Comparison of ENCODE assay signal across 35 cellular contexts in the genomic region with DNA sequence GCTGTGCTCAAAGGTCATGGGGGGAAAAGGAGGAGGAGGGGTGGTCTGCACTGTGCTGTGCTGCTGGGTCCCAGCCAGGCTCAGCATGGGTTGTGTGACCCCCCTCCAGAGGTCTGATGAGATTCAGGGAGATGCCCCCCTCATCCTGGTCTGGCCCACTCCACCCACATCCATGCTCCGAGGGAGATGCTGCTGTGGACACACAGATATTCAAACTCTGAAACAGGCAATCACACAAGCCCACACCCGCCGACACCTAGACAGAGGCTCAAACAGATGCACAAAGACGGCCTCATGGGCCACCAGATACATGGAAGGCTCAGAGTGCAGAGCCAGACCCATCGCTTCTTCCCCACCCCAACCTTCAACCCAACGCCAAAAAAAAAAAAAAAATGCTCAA. TPM values are rescaled to one million over a fixed set of nuclear protein-coding genes. Genes with fewer than 3 reads are reported as not detected.
"Had no signal": no experiment of that assay in that cellular context is flagged by ENCODE, and none has a peak within 500 bp of the region (broad histone marks: within the 10 kb centered on the region; RNA-seq: fewer than 3 reads in every experiment).

No MANE protein-coding gene starts in this region.

- H3K36me3 ChIP-seq: adrenal gland, cardiac muscle cell had no signal

- H3K9me3 ChIP-seq: adrenal gland, body of pancreas had no signal

- H3K36me3 Mint-ChIP-seq: activated CD4-positive, alpha-beta memory T cell treated with anti-CD3 and anti-CD28 coated beads for 36 hours; activated naive CD4-positive, alpha-beta T cell treated with anti-CD3 and anti-CD28 coated beads, Interleukin-2, amount 50 U/mL, for 72 hours; activated naive CD8-positive, alpha-beta T cell treated with anti-CD3 and anti-CD28 coated beads for 36 hours had no signal

- H3K27me3 ChIP-seq: body of pancreas had no signal

- DNase-seq: activated B cell treated with CpG ODN at 0.5 μM for 24 hours; activated CD4-positive, alpha-beta memory T cell treated with anti-CD3 and anti-CD28 coated beads for 36 hours; activated CD4-positive, alpha-beta T cell treated with anti-CD3 and anti-CD28 coated beads for 4 hours; activated CD4-positive, alpha-beta T cell treated with anti-CD3 and anti-CD28 coated beads, Interleukin-2, amount 10 ng/mL, durations not matched to agents 24 days and 14 days; activated CD4-positive, alpha-beta T cell treated with anti-CD3 and anti-CD28 coated beads, Interleukin-2, amount 50 U/mL, for 1 hour; activated CD4-positive, alpha-beta T cell treated with anti-CD3 and anti-CD28 coated beads, Interleukin-2, amount 50 U/mL, for 4 hours; activated CD4-positive, CD25-positive, alpha-beta regulatory T cell treated with anti-CD3 and anti-CD28 coated beads, Interleukin-2, amount 50 U/mL, for 72 hours; activated CD8-positive, alpha-beta memory T cell treated with anti-CD3 and anti-CD28 coated beads, Interleukin-2, amount 50 U/mL, for 4 hours; activated CD8-positive, alpha-beta T cell treated with anti-CD3 and anti-CD28 coated beads for 36 hours; activated effector memory CD4-positive, alpha-beta T cell treated with anti-CD3 and anti-CD28 coated beads, Interleukin-2, amount 50 U/mL, for 16 hours; activated gamma-delta T cell treated with Interleukin-2 at 50 U/mL for 16 hours; activated naive CD4-positive, alpha-beta T cell; activated naive CD4-positive, alpha-beta T cell treated with anti-CD3 and anti-CD28 coated beads for 36 hours; activated naive CD4-positive, alpha-beta T cell treated with anti-CD3 and anti-CD28 coated beads, Interleukin-2, amount 50 U/mL, for 16 hours; activated naive CD8-positive, alpha-beta T cell treated with anti-CD3 and anti-CD28 coated beads for 36 hours; activated T-cell treated with anti-CD3 and anti-CD28 coated beads for 4 hours; activated T-cell treated with anti-CD3 and anti-CD28 coated beads, Interleukin-2, amount 50 U/mL, for 1 hour; activated T-cell treated with anti-CD3 and anti-CD28 coated beads, Interleukin-2, amount 50 U/mL, for 4 hours; activated T-cell treated with anti-CD3 and anti-CD28 coated beads, Interleukin-2, amount 50 U/mL, for 72 hours; adrenal gland; amniotic stem cell; aorta; body of pancreas; cerebellar nuclear complex; T-helper 1 cell; T-helper 2 cell; T-helper 9 cell had no signal

- H3K4me1 ChIP-seq: adrenal gland, body of pancreas had no signal

- ATAC-seq: activated CD8-positive, alpha-beta T cell treated with anti-CD3 and anti-CD28 coated beads for 36 hours; activated naive CD4-positive, alpha-beta T cell treated with anti-CD3 and anti-CD28 coated beads, Interleukin-2, amount 50 U/mL, for 72 hours; activated T-cell treated with anti-CD3 and anti-CD28 coated beads, Interleukin-2, amount 50 U/mL, for 4 hours; activated T-cell treated with anti-CD3 and anti-CD28 coated beads, Interleukin-2, amount 50 U/mL, for 72 hours; activated T-helper 17 cell treated with anti-CD3 and anti-CD28 coated beads, Interleukin-2, amount 50 U/mL, for 72 hours; body of pancreas had no signal

- H3K27ac Mint-ChIP-seq: activated B cell treated with CpG ODN at 0.5 μM for 24 hours; activated CD4-positive, alpha-beta memory T cell treated with anti-CD3 and anti-CD28 coated beads for 36 hours; activated CD4-positive, alpha-beta T cell treated with anti-CD3 and anti-CD28 coated beads, Interleukin-2, amount 10 ng/mL, durations not matched to agents 24 days and 14 days; activated CD8-positive, alpha-beta T cell treated with anti-CD3 and anti-CD28 coated beads for 36 hours; activated naive CD4-positive, alpha-beta T cell treated with anti-CD3 and anti-CD28 coated beads for 36 hours; activated naive CD4-positive, alpha-beta T cell treated with anti-CD3 and anti-CD28 coated beads, Interleukin-2, amount 50 U/mL, for 72 hours; activated naive CD8-positive, alpha-beta T cell treated with anti-CD3 and anti-CD28 coated beads for 36 hours; activated T-cell treated with anti-CD3 and anti-CD28 coated beads, Interleukin-2, amount 50 U/mL, for 72 hours; activated T-helper 1 cell treated with anti-CD3 and anti-CD28 coated beads, Interleukin-12 subunit alpha, Interleukin-12 subunit beta, Interleukin-2, Interleukin-4 antibody, amounts not matched to agents 30 ng/mL and 10 ng/mL and 1 ng/mL, durations not matched to agents 14 hours and 24 hours and 36 hours; activated T-helper 17 cell treated with anti-CD3 and anti-CD28 coated beads, Interleukin-2, amount 50 U/mL, for 72 hours; T-helper 1 cell treated with Interleukin-12 subunit alpha and Interleukin-12 subunit beta and Interleukin-4 antibody, amounts not matched to agents 30 μg/mL and 1 μg/mL, for 36 hours had no signal

- H3K27me3 Mint-ChIP-seq: central memory CD8-positive, alpha-beta T cell had no signal

- H3K9me3 Mint-ChIP-seq: activated B cell treated with CpG ODN at 0.5 μM for 24 hours; activated CD4-positive, alpha-beta memory T cell treated with anti-CD3 and anti-CD28 coated beads for 36 hours; activated CD4-positive, alpha-beta T cell treated with anti-CD3 and anti-CD28 coated beads, Interleukin-2, amount 10 ng/mL, durations not matched to agents 24 days and 14 days; activated CD8-positive, alpha-beta T cell treated with anti-CD3 and anti-CD28 coated beads for 36 hours; activated naive CD4-positive, alpha-beta T cell treated with anti-CD3 and anti-CD28 coated beads for 36 hours; activated naive CD4-positive, alpha-beta T cell treated with anti-CD3 and anti-CD28 coated beads, Interleukin-2, amount 50 U/mL, for 72 hours; activated naive CD8-positive, alpha-beta T cell treated with anti-CD3 and anti-CD28 coated beads for 36 hours; activated T-cell treated with anti-CD3 and anti-CD28 coated beads, Interleukin-2, amount 50 U/mL, for 4 hours; activated T-cell treated with anti-CD3 and anti-CD28 coated beads, Interleukin-2, amount 50 U/mL, for 72 hours; activated T-helper 1 cell treated with anti-CD3 and anti-CD28 coated beads, Interleukin-12 subunit alpha, Interleukin-12 subunit beta, Interleukin-2, Interleukin-4 antibody, amounts not matched to agents 30 ng/mL and 10 ng/mL and 1 ng/mL, durations not matched to agents 14 hours and 24 hours and 36 hours; activated T-helper 17 cell treated with anti-CD3 and anti-CD28 coated beads, Interleukin-2, amount 50 U/mL, for 72 hours; central memory CD8-positive, alpha-beta T cell; T-helper 1 cell treated with Interleukin-12 subunit alpha and Interleukin-12 subunit beta and Interleukin-4 antibody, amounts not matched to agents 30 μg/mL and 1 μg/mL, for 36 hours; T-helper 2 cell treated with Interferon-gamma antibody and Interleukin-4, amounts not matched to agents 5 μg/mL and 100 μg/mL, for 36 hours had no signal

- H3K4me3 Mint-ChIP-seq: activated B cell treated with CpG ODN at 0.5 μM for 24 hours; activated CD4-positive, alpha-beta memory T cell treated with anti-CD3 and anti-CD28 coated beads for 36 hours; activated CD4-positive, alpha-beta T cell treated with anti-CD3 and anti-CD28 coated beads, Interleukin-2, amount 10 ng/mL, durations not matched to agents 24 days and 14 days; activated CD8-positive, alpha-beta T cell treated with anti-CD3 and anti-CD28 coated beads for 36 hours; activated naive CD4-positive, alpha-beta T cell treated with anti-CD3 and anti-CD28 coated beads for 36 hours; activated naive CD8-positive, alpha-beta T cell treated with anti-CD3 and anti-CD28 coated beads for 36 hours; activated T-cell treated with anti-CD3 and anti-CD28 coated beads, Interleukin-2, amount 50 U/mL, for 4 hours; activated T-cell treated with anti-CD3 and anti-CD28 coated beads, Interleukin-2, amount 50 U/mL, for 72 hours; activated T-helper 1 cell treated with anti-CD3 and anti-CD28 coated beads, Interleukin-12 subunit alpha, Interleukin-12 subunit beta, Interleukin-2, Interleukin-4 antibody, amounts not matched to agents 30 ng/mL and 10 ng/mL and 1 ng/mL, durations not matched to agents 14 hours and 24 hours and 36 hours; activated T-helper 17 cell treated with anti-CD3 and anti-CD28 coated beads, Interleukin-2, amount 50 U/mL, for 72 hours; central memory CD8-positive, alpha-beta T cell; T-helper 1 cell treated with Interleukin-12 subunit alpha and Interleukin-12 subunit beta and Interleukin-4 antibody, amounts not matched to agents 30 μg/mL and 1 μg/mL, for 36 hours; T-helper 2 cell treated with Interferon-gamma antibody and Interleukin-4, amounts not matched to agents 5 μg/mL and 100 μg/mL, for 36 hours had no signal

- H3K4me3 ChIP-seq: adrenal gland, body of pancreas, cardiac muscle cell had no signal

- H3K4me1 Mint-ChIP-seq: activated B cell treated with CpG ODN at 0.5 μM for 24 hours; activated naive CD8-positive, alpha-beta T cell treated with anti-CD3 and anti-CD28 coated beads for 36 hours; central memory CD8-positive, alpha-beta T cell had no signal

- H3K27ac ChIP-seq: adrenal gland, body of pancreas, cardiac muscle cell, VCaP had no signal

RNA-seq across cellular contexts. Expression of gene POU2F2, which starts 37.8 kb away (rescaled TPM):
- total RNA-seq: cardiac muscle cell had no signal
